ENCODE assay signal across 1 cellular context in the genomic region with DNA sequence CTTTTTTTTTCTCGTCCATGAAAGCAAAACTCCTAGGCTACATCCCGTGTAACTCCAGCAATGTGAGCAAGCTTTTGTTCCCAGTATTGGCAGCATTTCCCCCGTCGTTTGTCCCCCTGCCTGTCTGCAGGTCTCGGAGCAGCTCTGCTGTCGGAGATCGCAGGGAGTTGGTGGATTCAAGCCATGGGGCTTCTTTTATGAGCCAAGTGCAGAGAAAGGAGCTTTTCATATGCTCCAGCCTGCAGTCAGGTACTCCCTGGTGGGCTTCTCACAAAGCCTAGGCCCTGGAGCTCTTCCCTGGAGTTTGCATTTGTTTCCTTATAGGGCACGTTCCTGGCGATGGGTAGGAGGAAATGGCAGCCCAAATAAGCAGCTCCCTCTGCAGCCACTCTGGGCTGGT.
TF ChIP-seq lines count a peak whose summit lies in the region.

No MANE protein-coding gene starts in this region.

TF ChIP-seq in H1, 55 proteins besides CTCF, POLR2A, EP300 and RAD21:
- peak; percentile 85 to 99; a peak in 3 of 4 replicates for TF ChIP-seq HDAC2 (IDR thresholded peaks at IDR 0.05; ENCODE audit: borderline replicate concordance in 1 of 2, low read depth in 2 of 2, low read length in 2 of 2)
- TF ChIP-seq, protein P1, sequence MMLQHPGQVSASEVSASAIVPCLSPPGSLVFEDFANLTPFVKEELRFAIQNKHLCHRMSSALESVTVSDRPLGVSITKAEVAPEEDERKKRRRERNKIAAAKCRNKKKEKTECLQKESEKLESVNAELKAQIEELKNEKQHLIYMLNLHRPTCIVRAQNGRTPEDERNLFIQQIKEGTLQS (IDR thresholded peaks at IDR 0.05; ENCODE audit: insufficient read depth, low read depth, low read length), result no peak
- no peak for TF ChIP-seq SUZ12 (IDR thresholded peaks at IDR 0.05; ENCODE audit: low read length)
- no peak for TF ChIP-seq MAFK (IDR thresholded peaks at IDR 0.05; ENCODE audit: low read depth, low read length)
- no peak for TF ChIP-seq TAF1 (IDR thresholded peaks at IDR 0.05; ENCODE audit: low read depth, low read length)
- no peak for TF ChIP-seq JUN (IDR thresholded peaks at IDR 0.05; ENCODE audit: low read depth, low read length)
- TF ChIP-seq TBP (IDR thresholded peaks at IDR 0.05; ENCODE audit: low read depth, low read length), result peak; percentile 47; the same call in 1 of the 2 replicates
- no peak for TF ChIP-seq RBBP5 (IDR thresholded peaks at IDR 0.05; ENCODE audit: borderline replicate concordance, low read depth, low read length)
- TF ChIP-seq SRF (IDR thresholded peaks at IDR 0.05; ENCODE audit: low read depth, low read length), result peak; percentile 73
- TF ChIP-seq SP4 (IDR thresholded peaks at IDR 0.05; ENCODE audit: low read length), result 0 out of 2 replicates have a peak, but pooled peaks have one; percentile 41
- TF ChIP-seq NRF1 (IDR thresholded peaks at IDR 0.05; ENCODE audit: low read depth, low read length), result no peak
- TF ChIP-seq KDM5A (IDR thresholded peaks at IDR 0.05; ENCODE audit: low read length), result no peak
- 0 out of 2 replicates have a peak, but pooled peaks have one; percentile 32 for TF ChIP-seq EGR1 (IDR thresholded peaks at IDR 0.05; ENCODE audit: borderline replicate concordance, low read depth, low read length)
- TF ChIP-seq SIN3A (conservative IDR thresholded peaks at IDR 0.05 in 1 of 2, IDR thresholded peaks at IDR 0.05 in 1 of 2; ENCODE audit: low read depth in 1 of 2, low read length in 2 of 2), result no peak
- TF ChIP-seq PHF8 (conservative IDR thresholded peaks at IDR 0.05; ENCODE audit: low read depth, low read length), result no peak
- TF ChIP-seq SIRT6 (IDR thresholded peaks at IDR 0.05; ENCODE audit: low read length), result no peak
- TF ChIP-seq TCF12 (IDR thresholded peaks at IDR 0.05; ENCODE audit: low read depth, low read length), result 0 out of 2 replicates have a peak, but pooled peaks have one; percentile 35
- no peak for TF ChIP-seq CBX8 (IDR thresholded peaks at IDR 0.05; ENCODE audit: borderline replicate concordance, low read depth, low read length)
- TF ChIP-seq, protein P2, sequence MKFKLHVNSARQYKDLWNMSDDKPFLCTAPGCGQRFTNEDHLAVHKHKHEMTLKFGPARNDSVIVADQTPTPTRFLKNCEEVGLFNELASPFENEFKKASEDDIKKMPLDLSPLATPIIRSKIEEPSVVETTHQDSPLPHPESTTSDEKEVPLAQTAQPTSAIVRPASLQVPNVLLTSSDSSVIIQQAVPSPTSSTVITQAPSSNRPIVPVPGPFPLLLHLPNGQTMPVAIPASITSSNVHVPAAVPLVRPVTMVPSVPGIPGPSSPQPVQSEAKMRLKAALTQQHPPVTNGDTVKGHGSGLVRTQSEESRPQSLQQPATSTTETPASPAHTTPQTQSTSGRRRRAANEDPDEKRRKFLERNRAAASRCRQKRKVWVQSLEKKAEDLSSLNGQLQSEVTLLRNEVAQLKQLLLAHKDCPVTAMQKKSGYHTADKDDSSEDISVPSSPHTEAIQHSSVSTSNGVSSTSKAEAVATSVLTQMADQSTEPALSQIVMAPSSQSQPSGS (IDR thresholded peaks at IDR 0.05; ENCODE audit: low read length), result peak; percentile 82; the same call in 1 of the 2 replicates
- peak; percentile 68 for TF ChIP-seq ASH2L (IDR thresholded peaks at IDR 0.05; ENCODE audit: low read length)
- no peak for TF ChIP-seq CHD1 (IDR thresholded peaks at IDR 0.05; ENCODE audit: low read depth, low read length)
- TF ChIP-seq KDM1A (IDR thresholded peaks at IDR 0.05; ENCODE audit: borderline replicate concordance, low read length), result peak; percentile 66; the same call in 1 of the 2 replicates
- TF ChIP-seq, protein P3, sequence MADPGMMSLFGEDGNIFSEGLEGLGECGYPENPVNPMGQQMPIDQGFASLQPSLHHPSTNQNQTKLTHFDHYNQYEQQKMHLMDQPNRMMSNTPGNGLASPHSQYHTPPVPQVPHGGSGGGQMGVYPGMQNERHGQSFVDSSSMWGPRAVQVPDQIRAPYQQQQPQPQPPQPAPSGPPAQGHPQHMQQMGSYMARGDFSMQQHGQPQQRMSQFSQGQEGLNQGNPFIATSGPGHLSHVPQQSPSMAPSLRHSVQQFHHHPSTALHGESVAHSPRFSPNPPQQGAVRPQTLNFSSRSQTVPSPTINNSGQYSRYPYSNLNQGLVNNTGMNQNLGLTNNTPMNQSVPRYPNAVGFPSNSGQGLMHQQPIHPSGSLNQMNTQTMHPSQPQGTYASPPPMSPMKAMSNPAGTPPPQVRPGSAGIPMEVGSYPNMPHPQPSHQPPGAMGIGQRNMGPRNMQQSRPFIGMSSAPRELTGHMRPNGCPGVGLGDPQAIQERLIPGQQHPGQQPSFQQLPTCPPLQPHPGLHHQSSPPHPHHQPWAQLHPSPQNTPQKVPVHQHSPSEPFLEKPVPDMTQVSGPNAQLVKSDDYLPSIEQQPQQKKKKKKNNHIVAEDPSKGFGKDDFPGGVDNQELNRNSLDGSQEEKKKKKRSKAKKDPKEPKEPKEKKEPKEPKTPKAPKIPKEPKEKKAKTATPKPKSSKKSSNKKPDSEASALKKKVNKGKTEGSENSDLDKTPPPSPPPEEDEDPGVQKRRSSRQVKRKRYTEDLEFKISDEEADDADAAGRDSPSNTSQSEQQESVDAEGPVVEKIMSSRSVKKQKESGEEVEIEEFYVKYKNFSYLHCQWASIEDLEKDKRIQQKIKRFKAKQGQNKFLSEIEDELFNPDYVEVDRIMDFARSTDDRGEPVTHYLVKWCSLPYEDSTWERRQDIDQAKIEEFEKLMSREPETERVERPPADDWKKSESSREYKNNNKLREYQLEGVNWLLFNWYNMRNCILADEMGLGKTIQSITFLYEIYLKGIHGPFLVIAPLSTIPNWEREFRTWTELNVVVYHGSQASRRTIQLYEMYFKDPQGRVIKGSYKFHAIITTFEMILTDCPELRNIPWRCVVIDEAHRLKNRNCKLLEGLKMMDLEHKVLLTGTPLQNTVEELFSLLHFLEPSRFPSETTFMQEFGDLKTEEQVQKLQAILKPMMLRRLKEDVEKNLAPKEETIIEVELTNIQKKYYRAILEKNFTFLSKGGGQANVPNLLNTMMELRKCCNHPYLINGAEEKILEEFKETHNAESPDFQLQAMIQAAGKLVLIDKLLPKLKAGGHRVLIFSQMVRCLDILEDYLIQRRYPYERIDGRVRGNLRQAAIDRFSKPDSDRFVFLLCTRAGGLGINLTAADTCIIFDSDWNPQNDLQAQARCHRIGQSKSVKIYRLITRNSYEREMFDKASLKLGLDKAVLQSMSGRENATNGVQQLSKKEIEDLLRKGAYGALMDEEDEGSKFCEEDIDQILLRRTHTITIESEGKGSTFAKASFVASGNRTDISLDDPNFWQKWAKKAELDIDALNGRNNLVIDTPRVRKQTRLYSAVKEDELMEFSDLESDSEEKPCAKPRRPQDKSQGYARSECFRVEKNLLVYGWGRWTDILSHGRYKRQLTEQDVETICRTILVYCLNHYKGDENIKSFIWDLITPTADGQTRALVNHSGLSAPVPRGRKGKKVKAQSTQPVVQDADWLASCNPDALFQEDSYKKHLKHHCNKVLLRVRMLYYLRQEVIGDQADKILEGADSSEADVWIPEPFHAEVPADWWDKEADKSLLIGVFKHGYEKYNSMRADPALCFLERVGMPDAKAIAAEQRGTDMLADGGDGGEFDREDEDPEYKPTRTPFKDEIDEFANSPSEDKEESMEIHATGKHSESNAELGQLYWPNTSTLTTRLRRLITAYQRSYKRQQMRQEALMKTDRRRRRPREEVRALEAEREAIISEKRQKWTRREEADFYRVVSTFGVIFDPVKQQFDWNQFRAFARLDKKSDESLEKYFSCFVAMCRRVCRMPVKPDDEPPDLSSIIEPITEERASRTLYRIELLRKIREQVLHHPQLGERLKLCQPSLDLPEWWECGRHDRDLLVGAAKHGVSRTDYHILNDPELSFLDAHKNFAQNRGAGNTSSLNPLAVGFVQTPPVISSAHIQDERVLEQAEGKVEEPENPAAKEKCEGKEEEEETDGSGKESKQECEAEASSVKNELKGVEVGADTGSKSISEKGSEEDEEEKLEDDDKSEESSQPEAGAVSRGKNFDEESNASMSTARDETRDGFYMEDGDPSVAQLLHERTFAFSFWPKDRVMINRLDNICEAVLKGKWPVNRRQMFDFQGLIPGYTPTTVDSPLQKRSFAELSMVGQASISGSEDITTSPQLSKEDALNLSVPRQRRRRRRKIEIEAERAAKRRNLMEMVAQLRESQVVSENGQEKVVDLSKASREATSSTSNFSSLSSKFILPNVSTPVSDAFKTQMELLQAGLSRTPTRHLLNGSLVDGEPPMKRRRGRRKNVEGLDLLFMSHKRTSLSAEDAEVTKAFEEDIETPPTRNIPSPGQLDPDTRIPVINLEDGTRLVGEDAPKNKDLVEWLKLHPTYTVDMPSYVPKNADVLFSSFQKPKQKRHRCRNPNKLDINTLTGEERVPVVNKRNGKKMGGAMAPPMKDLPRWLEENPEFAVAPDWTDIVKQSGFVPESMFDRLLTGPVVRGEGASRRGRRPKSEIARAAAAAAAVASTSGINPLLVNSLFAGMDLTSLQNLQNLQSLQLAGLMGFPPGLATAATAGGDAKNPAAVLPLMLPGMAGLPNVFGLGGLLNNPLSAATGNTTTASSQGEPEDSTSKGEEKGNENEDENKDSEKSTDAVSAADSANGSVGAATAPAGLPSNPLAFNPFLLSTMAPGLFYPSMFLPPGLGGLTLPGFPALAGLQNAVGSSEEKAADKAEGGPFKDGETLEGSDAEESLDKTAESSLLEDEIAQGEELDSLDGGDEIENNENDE (IDR thresholded peaks at IDR 0.05; ENCODE audit: insufficient replicate concordance, low read length), result peak; percentile 51
- TF ChIP-seq, protein P4, sequence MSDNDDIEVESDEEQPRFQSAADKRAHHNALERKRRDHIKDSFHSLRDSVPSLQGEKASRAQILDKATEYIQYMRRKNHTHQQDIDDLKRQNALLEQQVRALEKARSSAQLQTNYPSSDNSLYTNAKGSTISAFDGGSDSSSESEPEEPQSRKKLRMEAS (IDR thresholded peaks at IDR 0.05), result peak; percentile 46; the same call in 1 of the 2 replicates
- TF ChIP-seq, protein P5, sequence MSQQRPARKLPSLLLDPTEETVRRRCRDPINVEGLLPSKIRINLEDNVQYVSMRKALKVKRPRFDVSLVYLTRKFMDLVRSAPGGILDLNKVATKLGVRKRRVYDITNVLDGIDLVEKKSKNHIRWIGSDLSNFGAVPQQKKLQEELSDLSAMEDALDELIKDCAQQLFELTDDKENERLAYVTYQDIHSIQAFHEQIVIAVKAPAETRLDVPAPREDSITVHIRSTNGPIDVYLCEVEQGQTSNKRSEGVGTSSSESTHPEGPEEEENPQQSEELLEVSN (IDR thresholded peaks at IDR 0.05), result peak; percentile 25; the same call in 1 of the 2 replicates
- TF ChIP-seq CTBP2 (IDR thresholded peaks at IDR 0.05; ENCODE audit: borderline replicate concordance, insufficient read depth, insufficient read length, low read length), result no peak
- peak; percentile 68 for TF ChIP-seq NANOG (IDR thresholded peaks at IDR 0.05; ENCODE audit: insufficient read depth, low read depth, low read length, poor library complexity, severe bottlenecking)
- TF ChIP-seq POU5F1 (IDR thresholded peaks at IDR 0.05; ENCODE audit: low read depth, low read length), result peak; percentile 45; the same call in 1 of the 2 replicates
- TF ChIP-seq CEBPB (IDR thresholded peaks at IDR 0.05; ENCODE audit: low read depth, low read length), result no peak
- peak; percentile 74 for TF ChIP-seq YY1 (IDR thresholded peaks at IDR 0.05; ENCODE audit: low read depth, low read length)
TF ChIP-seq in H1: peak in this region for 15.
